Comparison of ENCODE assay signal across 8 cellular contexts in the genomic region with DNA sequence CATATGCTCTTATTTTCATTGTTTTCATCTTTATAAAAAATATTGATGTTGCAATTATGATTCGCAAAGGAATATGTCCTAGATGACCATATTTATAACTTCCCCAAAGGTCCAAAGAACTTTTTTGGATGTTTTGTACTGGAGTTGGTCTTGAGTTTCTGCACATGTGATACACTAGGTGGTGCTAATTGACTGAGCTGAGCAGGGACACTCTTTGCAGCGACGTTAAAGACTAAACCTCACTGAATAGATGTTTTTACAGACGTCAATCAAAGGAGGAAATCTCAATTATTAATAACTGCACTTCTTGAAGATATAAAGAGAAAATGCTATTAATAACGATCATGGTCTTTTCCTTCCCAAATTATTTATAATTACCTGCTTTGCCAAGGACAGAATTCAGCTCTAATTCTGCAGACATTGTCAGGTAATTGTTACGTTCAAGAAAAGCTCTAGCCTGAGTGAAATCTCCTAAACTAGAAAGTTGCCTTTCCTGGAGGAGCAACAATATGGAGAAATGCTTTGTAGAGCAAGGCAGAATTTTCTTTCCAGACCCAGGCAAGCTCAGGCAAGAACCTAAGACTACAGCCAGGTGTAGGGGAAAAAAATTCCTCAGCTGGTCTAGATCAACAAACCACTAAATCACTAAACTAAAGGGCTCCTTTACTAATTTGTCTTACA.
DNase-seq lines count a peak whose midpoint lies in the region; ATAC-seq and TF ChIP-seq lines count a peak whose summit lies in the region.

No MANE protein-coding gene starts in this region.

- H3K4me1 Mint-ChIP-seq in natural killer cell: no peaks in the 10 kb centered on the region
- H3K4me1 Mint-ChIP-seq in natural killer cell treated with Interleukin-12 subunit alpha and Interleukin-12 subunit beta and Interleukin-15 and Interleukin-18, amount 100 ng/mL, for 72 hours (ENCODE audit: low read depth in 2 of 2): no peaks in the 10 kb centered on the region
- H3K4me1 Mint-ChIP-seq in effector memory CD8-positive, alpha-beta T cell (ENCODE audit: low read depth in 2 of 2): no peaks in the 10 kb centered on the region

- H3K36me3 ChIP-seq in liver (ENCODE audit: control insufficient read depth in 4 of 4, insufficient read depth in 3 of 4, low read depth in 1 of 4, low read length in 3 of 4): no peaks in the 10 kb centered on the region

- peaks cover 11 to 47% of the 10 kb centered on the region in 2 donors for H3K27me3 Mint-ChIP-seq in natural killer cell (ENCODE audit: low read depth in 2 of 2)
- H3K27me3 Mint-ChIP-seq in natural killer cell treated with Interleukin-12 subunit alpha and Interleukin-12 subunit beta and Interleukin-15 and Interleukin-18, amount 100 ng/mL, for 72 hours: peaks cover 20 to 30% of the 10 kb centered on the region in 2 donors
- H3K27me3 Mint-ChIP-seq in effector memory CD8-positive, alpha-beta T cell: peaks cover 38 to 49% of the 10 kb centered on the region in 2 donors

- H3K27ac ChIP-seq in liver (ENCODE audit: low read depth in 1 of 2, low read length in 2 of 2): no peak overlapping the region

- TF ChIP-seq RAD21 in liver (IDR thresholded peaks at IDR 0.05): peak; percentile 95 to 96

- H3K4me3 Mint-ChIP-seq in natural killer cell: no peak overlapping the region
- no peak overlapping the region for H3K4me3 Mint-ChIP-seq in natural killer cell treated with Interleukin-12 subunit alpha and Interleukin-12 subunit beta and Interleukin-15 and Interleukin-18, amount 100 ng/mL, for 72 hours
- no peak overlapping the region for H3K4me3 Mint-ChIP-seq in effector memory CD8-positive, alpha-beta T cell

- H3K36me3 Mint-ChIP-seq in natural killer cell: no peaks in the 10 kb centered on the region
- H3K36me3 Mint-ChIP-seq in natural killer cell treated with Interleukin-12 subunit alpha and Interleukin-12 subunit beta and Interleukin-15 and Interleukin-18, amount 100 ng/mL, for 72 hours: no peaks in the 10 kb centered on the region
- no peaks in the 10 kb centered on the region for H3K36me3 Mint-ChIP-seq in effector memory CD8-positive, alpha-beta T cell (ENCODE audit: insufficient read depth)

- TF ChIP-seq CTCF in natural killer cell (IDR thresholded peaks at IDR 0.05) (peak; percentile 37), astrocyte of the cerebellum (IDR thresholded peaks at IDR 0.05; ENCODE audit: low read depth, low read length, missing control alignments) (peak; percentile 67), liver (IDR thresholded peaks at IDR 0.05; ENCODE audit: low read depth, low read length, missing input control) (peak; percentile 48)

- ATAC-seq in natural killer cell (peak in 1 of 3 donors; percentile 63), GM21786 (IDR thresholded peaks at IDR 0.05; ENCODE audit: unreplicated experiment) (no peak)
- ATAC-seq in natural killer cell treated with Interleukin-12 subunit alpha and Interleukin-12 subunit beta and Interleukin-15 and Interleukin-18, amount 100 ng/mL, for 72 hours: no peak
- no peak for ATAC-seq in effector memory CD8-positive, alpha-beta T cell (replicated peaks)

- intact Hi-C loops in natural killer cell (cut with micrococcal nuclease): loop anchor here (1.0 to 5.0 kb wide), 2 partner anchors 170 to 599 kb away; no protein-coding TSS in a partner anchor

- no peaks in the 10 kb centered on the region for H3K9me3 Mint-ChIP-seq in natural killer cell
- no peaks in the 10 kb centered on the region for H3K9me3 Mint-ChIP-seq in natural killer cell treated with Interleukin-12 subunit alpha and Interleukin-12 subunit beta and Interleukin-15 and Interleukin-18, amount 100 ng/mL, for 72 hours
- no peaks in the 10 kb centered on the region for H3K9me3 Mint-ChIP-seq in effector memory CD8-positive, alpha-beta T cell

- no peak overlapping the region for H3K9ac ChIP-seq in liver (ENCODE audit: low read depth in 1 of 2, low read length in 2 of 2)

- H3K9me3 ChIP-seq in liver (ENCODE audit: control insufficient read depth in 4 of 4, low read length in 3 of 4): no peaks in the 10 kb centered on the region

- H3K4me3 ChIP-seq in astrocyte of the cerebellum (ENCODE audit: low read depth, low read length) (no peak overlapping the region), liver (ENCODE audit: low read depth in 1 of 3, low read length in 3 of 3) (no peak overlapping the region)

- in situ Hi-C loops in astrocyte of the cerebellum (cut with HindIII; ENCODE audit: low sequenced_read_pairs): no loop called here

- peaks cover 0 to 3% (median 3%) of the 10 kb centered on the region in 4 donors for H3K4me1 ChIP-seq in liver (ENCODE audit: control insufficient read depth in 4 of 4, insufficient read depth in 4 of 4, low read length in 3 of 4)

- no peaks in the 10 kb centered on the region for H3K27me3 ChIP-seq in liver (ENCODE audit: control insufficient read depth in 4 of 4, insufficient read depth in 4 of 4, low read length in 3 of 4)

- no peak overlapping the region for H3K27ac Mint-ChIP-seq in natural killer cell
- H3K27ac Mint-ChIP-seq in natural killer cell treated with Interleukin-12 subunit alpha and Interleukin-12 subunit beta and Interleukin-15 and Interleukin-18, amount 100 ng/mL, for 72 hours: no peak overlapping the region
- no peak overlapping the region for H3K27ac Mint-ChIP-seq in effector memory CD8-positive, alpha-beta T cell

- DNase-seq in natural killer cell (no peak), M059J (ENCODE audit: low read depth) (peak; percentile 56), astrocyte of the cerebellum (ENCODE audit: low read depth) (no peak)
- no peak for DNase-seq in natural killer cell treated with Interleukin-12 subunit alpha and Interleukin-12 subunit beta and Interleukin-15 and Interleukin-18, amount 100 ng/mL, for 72 hours (ENCODE audit: low spot score)
- no peak for DNase-seq in stimulated activated CD4-positive, alpha-beta T cell treated with anti-CD3 and anti-CD28 coated beads, Interleukin-12 subunit alpha, Interleukin-12 subunit beta, amount 100 ng/mL, for 4 hours
- DNase-seq in effector memory CD8-positive, alpha-beta T cell: no peak

- WGBS in liver: 25% methylated on average over 6 of the region's 6 CpGs

TF ChIP-seq in liver, 16 proteins besides CTCF, POLR2A, EP300 and RAD21:
- TF ChIP-seq RXRA (IDR thresholded peaks at IDR 0.05): no peak
- TF ChIP-seq FOXA1 (IDR thresholded peaks at IDR 0.05): no peak
- TF ChIP-seq FOXA2 (IDR thresholded peaks at IDR 0.05): no peak
- no peak for TF ChIP-seq MAX (IDR thresholded peaks at IDR 0.05)
- TF ChIP-seq JUND (IDR thresholded peaks at IDR 0.05): no peak
- TF ChIP-seq ATF3 (IDR thresholded peaks at IDR 0.05): no peak
- no peak for TF ChIP-seq EGR1 (IDR thresholded peaks at IDR 0.05; ENCODE audit: low read depth in 2 of 2)
